ENCODE assay signal across 28 cellular contexts in genomic region chr12:106431839-106432411, GRCh38.
"Had no signal": no experiment of that assay in that cellular context is flagged by ENCODE, and none has a peak within 500 bp of the region (broad histone marks: within the 10 kb centered on the region; RNA-seq: fewer than 3 reads in every experiment).

No MANE protein-coding gene starts in this region.

- H3K36me3 ChIP-seq: prostate gland had no signal

- H3K9me3 ChIP-seq: left lung, lower lobe of right lung, pancreas, prostate gland, sigmoid colon, spleen, tibial nerve, upper lobe of left lung, vagina had no signal

- H3K27ac ChIP-seq: left lung, lower lobe of right lung, pancreas, prostate gland, sigmoid colon, spleen, tibial nerve, upper lobe of left lung, vagina had no signal

- H3K9me3 Mint-ChIP-seq: immature natural killer cell; naive thymus-derived CD8-positive, alpha-beta T cell; nephron; neural crest cell; stimulated activated effector memory CD8-positive, alpha-beta T cell treated with anti-CD3 and anti-CD28 coated beads, Interleukin-12 subunit alpha, Interleukin-12 subunit beta, amount 100 ng/mL, for 72 hours; stimulated activated naive CD8-positive, alpha-beta T cell treated with anti-CD3 and anti-CD28 coated beads, Interleukin-15, Interleukin-2, amounts not matched to agents 100 ng/mL and 50 ng/mL, for 24 hours had no signal

- H3K4me1 Mint-ChIP-seq: immature natural killer cell; naive thymus-derived CD8-positive, alpha-beta T cell; stimulated activated effector memory CD8-positive, alpha-beta T cell treated with anti-CD3 and anti-CD28 coated beads, Interleukin-12 subunit alpha, Interleukin-12 subunit beta, amount 100 ng/mL, for 72 hours had no signal

- FAIRE-seq: kidney, pancreas had no signal

- H3K4me3 Mint-ChIP-seq: immature natural killer cell; naive thymus-derived CD8-positive, alpha-beta T cell; nephron; neural crest cell; stimulated activated effector memory CD8-positive, alpha-beta T cell treated with anti-CD3 and anti-CD28 coated beads, Interleukin-12 subunit alpha, Interleukin-12 subunit beta, amount 100 ng/mL, for 72 hours; stimulated activated naive CD8-positive, alpha-beta T cell treated with anti-CD3 and anti-CD28 coated beads, Interleukin-15, Interleukin-2, amounts not matched to agents 100 ng/mL and 50 ng/mL, for 24 hours had no signal

- H3K27me3 Mint-ChIP-seq: naive thymus-derived CD8-positive, alpha-beta T cell; stimulated activated naive CD8-positive, alpha-beta T cell treated with anti-CD3 and anti-CD28 coated beads, Interleukin-15, Interleukin-2, amounts not matched to agents 100 ng/mL and 50 ng/mL, for 24 hours had no signal

- H3K4me3 ChIP-seq: left lung, lower lobe of right lung, pancreas, prostate gland, sigmoid colon, spleen, tibial nerve, upper lobe of left lung, vagina had no signal

- ATAC-seq: left colon; left lung; lower lobe of right lung; naive thymus-derived CD8-positive, alpha-beta T cell; pancreas; right cardiac atrium; stimulated activated effector memory CD8-positive, alpha-beta T cell treated with anti-CD3 and anti-CD28 coated beads, Interleukin-12 subunit alpha, Interleukin-12 subunit beta, amount 100 ng/mL, for 72 hours had no signal

- DNase-seq: hypothalamus; immature natural killer cell; kidney; left colon; left lung; lower lobe of right lung; mammary epithelial cell; mesenchymal stem cell; naive thymus-derived CD8-positive, alpha-beta T cell; nucleus accumbens; pancreas; posterior cingulate gyrus; retina; right cardiac atrium; sigmoid colon; small intestine; spleen; stimulated activated CD4-positive, alpha-beta T cell treated with anti-CD3 and anti-CD28 coated beads, Interleukin-4, amount 100 ng/mL, for 24 hours; stimulated activated naive CD4-positive, alpha-beta T cell; substantia nigra; upper lobe of left lung had no signal

- H3K27me3 ChIP-seq: left lung, pancreas, sigmoid colon, spleen, tibial nerve, upper lobe of left lung, vagina had no signal

- H3K27ac Mint-ChIP-seq: immature natural killer cell; naive thymus-derived CD8-positive, alpha-beta T cell; nephron; stimulated activated effector memory CD8-positive, alpha-beta T cell treated with anti-CD3 and anti-CD28 coated beads, Interleukin-12 subunit alpha, Interleukin-12 subunit beta, amount 100 ng/mL, for 72 hours; stimulated activated naive CD8-positive, alpha-beta T cell treated with anti-CD3 and anti-CD28 coated beads, Interleukin-15, Interleukin-2, amounts not matched to agents 100 ng/mL and 50 ng/mL, for 24 hours had no signal

- H3K4me1 ChIP-seq: left lung, lower lobe of right lung, prostate gland, upper lobe of left lung, vagina had no signal
